In the genomic region with DNA sequence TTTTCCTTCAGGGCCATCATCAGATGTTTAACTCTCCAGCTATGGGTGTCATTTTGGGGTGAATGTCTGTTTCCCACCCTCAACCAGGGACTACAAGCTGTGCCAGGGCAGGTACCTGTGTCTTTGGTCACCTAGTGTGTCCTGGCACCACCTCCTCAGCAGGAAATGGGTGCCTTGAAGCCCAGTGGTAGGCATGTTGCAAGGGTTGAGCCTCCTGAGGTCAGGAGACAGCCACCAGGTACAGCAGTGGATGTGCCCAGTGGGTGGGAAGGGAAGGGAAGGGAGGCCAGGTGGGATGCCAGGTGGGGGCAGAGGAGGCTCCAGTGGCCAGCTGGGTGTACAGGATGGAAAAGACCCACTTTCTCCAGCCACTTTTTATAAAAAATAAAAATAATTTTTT, we compare ENCODE assay signal across 22 cellular contexts. TPM values are rescaled to one million over a fixed set of nuclear protein-coding genes. Genes with fewer than 3 reads are reported as not detected.
A peak's percentile ranks its signal among the peaks of the same experiment; 100 is the strongest.
DNase-seq lines count a peak whose midpoint lies in the region; ATAC-seq and TF ChIP-seq lines count a peak whose summit lies in the region.
"Had no signal": no experiment of that assay in that cellular context is flagged by ENCODE, and none has a peak within 500 bp of the region (broad histone marks: within the 10 kb centered on the region; RNA-seq: fewer than 3 reads in every experiment).

No MANE protein-coding gene starts in this region.

- H3K9me3 ChIP-seq in Panc1 (ENCODE audit: control insufficient read depth, insufficient read depth, low read depth, low read length) (no peaks in the 10 kb centered on the region; the same call in 1 of the 2 replicates), sigmoid colon (no peaks in the 10 kb centered on the region)
- H3K9me3 ChIP-seq: BE2C had no signal

- H3K4me3 ChIP-seq in Panc1 (ENCODE audit: low read depth in 2 of 2, low read length in 2 of 2) = no peak overlapping the region
- no peak overlapping the region for H3K4me3 ChIP-seq in sigmoid colon
- H3K4me3 ChIP-seq: SK-N-MC had no signal

- in situ Hi-C loops in Panc1 (cut with HindIII; ENCODE audit: low pct_unique_long_range_greater_than_20kb, low sequenced_read_pairs) = no loop called here

- H3K27me3 ChIP-seq in Panc1 (ENCODE audit: control insufficient read depth, insufficient read depth, low read length) (no peaks in the 10 kb centered on the region), sigmoid colon (peaks cover 0 to 10% (median 0%) of the 10 kb centered on the region in 3 donors)
- H3K27me3 ChIP-seq: BE2C had no signal

- intact Hi-C loops in Panc1 (cut with micrococcal nuclease; ENCODE audit: unreplicated experiment) = no loop called here
- intact Hi-C loops in sigmoid colon (cut with DNase I) = no loop called here

- H3K36me3 Mint-ChIP-seq in activated CD8-positive, alpha-beta memory T cell treated with anti-CD3 and anti-CD28 coated beads, Interleukin-2, amount 10 ng/mL, durations not matched to agents 7 days and 5 days = no peaks in the 10 kb centered on the region
- H3K36me3 Mint-ChIP-seq: IgD-negative memory B cell had no signal

- POLR2A ChIA-PET in Panc1 (lab: Charles Lee) = no interaction called here

- no peak for ATAC-seq in activated CD8-positive, alpha-beta memory T cell treated with anti-CD3 and anti-CD28 coated beads, Interleukin-2, amount 10 ng/mL, durations not matched to agents 7 days and 5 days
- no peak for ATAC-seq in Panc1
- no peak for ATAC-seq in GM21447 (IDR thresholded peaks at IDR 0.05; ENCODE audit: unreplicated experiment)

- TF ChIP-seq EP300 in sigmoid colon (IDR thresholded peaks at IDR 0.05) = no peak

- peaks cover 15% of the 10 kb centered on the region for H3K4me1 Mint-ChIP-seq in activated CD8-positive, alpha-beta memory T cell treated with anti-CD3 and anti-CD28 coated beads, Interleukin-2, amount 10 ng/mL, durations not matched to agents 7 days and 5 days
- H3K4me1 Mint-ChIP-seq: IgD-negative memory B cell had no signal

- CTCF ChIA-PET in activated CD8-positive, alpha-beta memory T cell treated with anti-CD3 and anti-CD28 coated beads, Interleukin-2, amount 10 ng/mL, durations not matched to agents 7 days and 5 days (lab: Charles Lee) = no interaction called here
- CTCF ChIA-PET in Panc1 (lab: Charles Lee) = no interaction called here

- H3K27me3 Mint-ChIP-seq in activated CD8-positive, alpha-beta memory T cell treated with anti-CD3 and anti-CD28 coated beads, Interleukin-2, amount 10 ng/mL, durations not matched to agents 7 days and 5 days = peaks cover 48% of the 10 kb centered on the region

- no peaks in the 10 kb centered on the region for H3K36me3 ChIP-seq in Panc1 (ENCODE audit: control insufficient read depth, insufficient read depth, low read length)
- no peaks in the 10 kb centered on the region for H3K36me3 ChIP-seq in sigmoid colon
- H3K36me3 ChIP-seq: BE2C had no signal

- H3K27ac Mint-ChIP-seq in activated CD8-positive, alpha-beta memory T cell treated with anti-CD3 and anti-CD28 coated beads, Interleukin-2, amount 10 ng/mL, durations not matched to agents 7 days and 5 days = no peak overlapping the region

- peaks cover 2% of the 10 kb centered on the region for H3K9me3 Mint-ChIP-seq in activated CD8-positive, alpha-beta memory T cell treated with anti-CD3 and anti-CD28 coated beads, Interleukin-2, amount 10 ng/mL, durations not matched to agents 7 days and 5 days (ENCODE audit: low read depth)

- TF ChIP-seq CTCF in Panc1 (IDR thresholded peaks at IDR 0.05) = no peak
- TF ChIP-seq CTCF in sigmoid colon (IDR thresholded peaks at IDR 0.05) = no peak

- peaks cover 9% of the 10 kb centered on the region for H3K4me1 ChIP-seq in Panc1 (ENCODE audit: control insufficient read depth, insufficient read depth, low read length)
- peaks cover 0 to 44% (median 39%) of the 10 kb centered on the region in 4 donors for H3K4me1 ChIP-seq in sigmoid colon

- no peak overlapping the region for H3K4me3 Mint-ChIP-seq in activated CD8-positive, alpha-beta memory T cell treated with anti-CD3 and anti-CD28 coated beads, Interleukin-2, amount 10 ng/mL, durations not matched to agents 7 days and 5 days
- H3K4me3 Mint-ChIP-seq: IgD-negative memory B cell had no signal

- peak overlapping the region; percentile 66 for H3K27ac ChIP-seq in Panc1 (ENCODE audit: low read length)
- peak overlapping the region in 3 of 4 donors; percentile 66 to 80 (median 77) for H3K27ac ChIP-seq in sigmoid colon
- H3K27ac ChIP-seq: 22Rv1, KMS-11, SK-N-MC had no signal

- no TSS peak for BruUV-seq in Panc1 (replicated peaks; lab: Mats Ljungman, UMichigan)

- peak; percentile 15 for DNase-seq in activated CD8-positive, alpha-beta memory T cell treated with anti-CD3 and anti-CD28 coated beads, Interleukin-2, amount 10 ng/mL, durations not matched to agents 7 days and 5 days
- no peak for DNase-seq in activated CD8-positive, alpha-beta memory T cell treated with anti-CD3 and anti-CD28 coated beads for 24 hours
- DNase-seq in Panc1 (ENCODE audit: low read depth, low spot score) (no peak), islet precursor cell (peak; percentile 50), sigmoid colon (no peak), NCI-H446 treated with DMSO at 0.1 percent for 48 hours (lab: John Stamatoyannopoulos, UW) (no peak), medulla oblongata (ENCODE audit: extremely low spot score) (no peak)
- DNase-seq: ACHN, BE2C, Calu3, DMS79 treated with DMSO at 0.1 percent for 48 hours, GF-D8, NCI-H1048, NCI-H1417, NCI-H1694, NCI-H526 treated with DMSO at 0.1 percent for 48 hours, SIG-M5 had no signal

- no peak for TF ChIP-seq POLR2A in sigmoid colon (IDR thresholded peaks at IDR 0.05)

RNA-seq across cellular contexts. Expression of gene ADORA2B, which starts 25.5 kb away (rescaled TPM):
- 1 to 10 TPM in 1 of 2 experiments, under 1 TPM in 1; 0.49 to 1.1 TPM for total RNA-seq in activated CD8-positive, alpha-beta memory T cell treated with anti-CD3 and anti-CD28 coated beads, Interleukin-2, amount 10 ng/mL, durations not matched to agents 7 days and 5 days
- total RNA-seq in Panc1 (2021; ENCODE audit: unreplicated experiment) (42.7 TPM), sigmoid colon (1 to 10 TPM; 2.2 to 5.4 (median 3.9) TPM)
- 35.5 TPM for polyA plus RNA-seq in Panc1 (2012; ENCODE audit: insufficient read length)
- 10 to 100 TPM in 2 of 3 donors, 1 to 10 TPM in 1; 9.9 to 21.4 (median 12.0) TPM for polyA plus RNA-seq in sigmoid colon

Comparison
In these comparisons a context has a peak if more than half of its experiments do, and no peak if none do; other contexts are left out.
1. DNase-seq: peak in activated CD8-positive, alpha-beta memory T cell treated with anti-CD3 and anti-CD28 coated beads, Interleukin-2, amount 10 ng/mL, durations not matched to agents 7 days and 5 days (single experiment) and islet precursor cell (single experiment); none in activated CD8-positive, alpha-beta memory T cell treated with anti-CD3 and anti-CD28 coated beads for 24 hours (single experiment), Panc1 (single experiment), sigmoid colon (single experiment), NCI-H446 treated with DMSO at 0.1 percent for 48 hours (single experiment) and medulla oblongata (single experiment).